7 cellular contexts compared by ENCODE assay signal in genomic region chr14:70972107-70972976, GRCh38.
A peak's percentile ranks its signal among the peaks of the same experiment; 100 is the strongest.
DNase-seq lines count a peak whose midpoint lies in the region; ATAC-seq and TF ChIP-seq lines count a peak whose summit lies in the region.

No MANE protein-coding gene starts in this region.

- in situ Hi-C loops in GM13977 (cut with MboI; ENCODE audit: low pct_unique_long_range_greater_than_20kb, low sequenced_read_pairs, unreplicated experiment) = loop anchor here (5.0 to 25.0 kb wide), 2 partner anchors 155 to 360 kb away; partner anchors contain the start of gene MED6

- TF ChIP-seq CTCF in GM13977 (IDR thresholded peaks at IDR 0.05; ENCODE audit: extremely low read depth, insufficient read depth, missing control alignments) (peak; percentile 77), retinal pigment epithelial cell (conservative IDR thresholded peaks at IDR 0.05; ENCODE audit: low read depth, low read length) (peak; percentile 88)

- peak; percentile 50 for DNase-seq in GM13977 (ENCODE audit: low spot score)
- peak; percentile 47 to 62 for DNase-seq in NCI-H1930 (lab: John Stamatoyannopoulos, UW)
- DNase-seq in T-helper 2 cell = peak; percentile 51 to 84 (median 75)
- peak; percentile 86 for DNase-seq in amniotic epithelial cell (ENCODE audit: low read depth)
- DNase-seq in left ventricle myocardium superior = peak; percentile 77
- DNase-seq in retinal pigment epithelial cell (ENCODE audit: low read depth) = peak; percentile 48

- no peak overlapping the region for H3K4me3 ChIP-seq in retinal pigment epithelial cell (ENCODE audit: low read length)

- intact Hi-C loops in left ventricle myocardium superior (cut with micrococcal nuclease) = loop anchor here (5.0 kb wide), 1 partner anchor 155 kb away; no protein-coding TSS in a partner anchor

- ATAC-seq in left ventricle myocardium superior = peak; percentile 90
- no peak for ATAC-seq in HG03097 (IDR thresholded peaks at IDR 0.05; ENCODE audit: low FRiP score, unreplicated experiment)
